Comparison of ENCODE assay signal across 1 cellular context in genomic region chr9:129776938-129777768, GRCh38.
TF ChIP-seq lines count a peak whose summit lies in the region.

No MANE protein-coding gene starts in this region.

TF ChIP-seq in GM23338, 12 proteins besides CTCF, POLR2A, EP300 and RAD21 (continued from another document):
- TF ChIP-seq ZNF462 (CRISPR knock-in tag; IDR thresholded peaks at IDR 0.05) (no peak), JUNB (IDR thresholded peaks at IDR 0.05; ENCODE audit: unreplicated experiment) (no peak)
TF ChIP-seq in GM23338: peak in this region for 0.
